8 cellular contexts compared by ENCODE assay signal in genomic region chr11:9601041-9601875, GRCh38. TPM values are rescaled to one million over a fixed set of nuclear protein-coding genes. Genes with fewer than 3 reads are reported as not detected.
DNase-seq lines count a peak whose midpoint lies in the region; ATAC-seq, FAIRE-seq and TF ChIP-seq lines count a peak whose summit lies in the region.

No MANE protein-coding gene starts in this region.

- DNase-seq in GM18507 (ENCODE audit: extremely low spot score, insufficient read length, low read depth) (peak; percentile 70), HFFc6 (peak; percentile 19), NAMALWA (ENCODE audit: low spot score) (peak; percentile 94), fibroblast of the aortic adventitia (ENCODE audit: low read depth) (peak; percentile 34), NCI-H1092 (lab: John Stamatoyannopoulos, UW) (no peak), COLO668 (lab: John Stamatoyannopoulos, UW; ENCODE audit: unreplicated experiment) (no peak)
- peak; percentile 93 for DNase-seq in activated CD8-positive, alpha-beta memory T cell treated with anti-CD3 and anti-CD28 coated beads, Interleukin-2, amount 10 ng/mL, durations not matched to agents 7 days and 5 days

- H3K27ac Mint-ChIP-seq in HFFc6, result peak overlapping the region; percentile 85
- peak overlapping the region; percentile 85 for H3K27ac Mint-ChIP-seq in activated CD8-positive, alpha-beta memory T cell treated with anti-CD3 and anti-CD28 coated beads, Interleukin-2, amount 10 ng/mL, durations not matched to agents 7 days and 5 days

- H3K9me3 Mint-ChIP-seq in HFFc6, result no peaks in the 10 kb centered on the region
- no peaks in the 10 kb centered on the region for H3K9me3 Mint-ChIP-seq in activated CD8-positive, alpha-beta memory T cell treated with anti-CD3 and anti-CD28 coated beads, Interleukin-2, amount 10 ng/mL, durations not matched to agents 7 days and 5 days (ENCODE audit: low read depth)

- peak overlapping the region; percentile 26 for H3K27ac ChIP-seq in skeletal muscle tissue (ENCODE audit: low read depth, low read length)

- no peaks in the 10 kb centered on the region for H3K27me3 ChIP-seq in skeletal muscle tissue (ENCODE audit: control insufficient read depth in 3 of 3, insufficient read depth in 3 of 3, low read length in 3 of 3)

- H3K9ac ChIP-seq in skeletal muscle tissue (ENCODE audit: low read depth in 1 of 3, low read length in 3 of 3), result no peak overlapping the region

- ATAC-seq in activated CD8-positive, alpha-beta memory T cell treated with anti-CD3 and anti-CD28 coated beads, Interleukin-2, amount 10 ng/mL, durations not matched to agents 7 days and 5 days, result peak; percentile 83

- peak overlapping the region; percentile 42; the same call in 1 of the 2 replicates for H3K4me3 Mint-ChIP-seq in HFFc6
- H3K4me3 Mint-ChIP-seq in activated CD8-positive, alpha-beta memory T cell treated with anti-CD3 and anti-CD28 coated beads, Interleukin-2, amount 10 ng/mL, durations not matched to agents 7 days and 5 days, result peak overlapping the region; percentile 66

- H3K36me3 Mint-ChIP-seq in HFFc6 (ENCODE audit: low read depth), result no peaks in the 10 kb centered on the region
- H3K36me3 Mint-ChIP-seq in activated CD8-positive, alpha-beta memory T cell treated with anti-CD3 and anti-CD28 coated beads, Interleukin-2, amount 10 ng/mL, durations not matched to agents 7 days and 5 days, result no peaks in the 10 kb centered on the region

- TF ChIP-seq CTCF in HFFc6 (IDR thresholded peaks at IDR 0.05), result no peak
- TF ChIP-seq CTCF in fibroblast of the aortic adventitia (IDR thresholded peaks at IDR 0.05; ENCODE audit: insufficient read depth, low read length), result no peak

- CTCF ChIA-PET in activated CD8-positive, alpha-beta memory T cell treated with anti-CD3 and anti-CD28 coated beads, Interleukin-2, amount 10 ng/mL, durations not matched to agents 7 days and 5 days (lab: Charles Lee), result interaction anchor here (0.7 to 5.1 kb wide), 11 partner anchors 12 to 323 kb away, joined by 3 to 53 read pairs (median 6); partner anchors contain the start of gene ZNF143

- FAIRE-seq in GM18507 (lab: Jason Lieb, UNC), result peak; percentile 99

- H3K36me3 ChIP-seq in skeletal muscle tissue (ENCODE audit: control insufficient read depth in 3 of 3, insufficient read depth in 3 of 3, low read length in 3 of 3), result no peaks in the 10 kb centered on the region

- H3K4me3 ChIP-seq in fibroblast of the aortic adventitia (ENCODE audit: low read depth, low read length), result no peak overlapping the region
- H3K4me3 ChIP-seq in skeletal muscle tissue (ENCODE audit: low read length in 3 of 3), result peak overlapping the region in 1 of 3 donors; percentile 49

- H3K9me3 ChIP-seq in skeletal muscle tissue (ENCODE audit: control insufficient read depth in 3 of 3, low read length in 3 of 3), result no peaks in the 10 kb centered on the region

- H3K4me1 ChIP-seq in skeletal muscle tissue (ENCODE audit: control insufficient read depth in 3 of 3, insufficient read depth in 3 of 3, low read length in 3 of 3), result peaks cover 3 to 9% (median 9%) of the 10 kb centered on the region in 3 donors

- no peaks in the 10 kb centered on the region; the same call in none of the 2 replicates for H3K27me3 Mint-ChIP-seq in HFFc6 (ENCODE audit: insufficient read depth)
- H3K27me3 Mint-ChIP-seq in activated CD8-positive, alpha-beta memory T cell treated with anti-CD3 and anti-CD28 coated beads, Interleukin-2, amount 10 ng/mL, durations not matched to agents 7 days and 5 days, result peaks cover 18% of the 10 kb centered on the region

- H3K4me1 Mint-ChIP-seq in HFFc6 (ENCODE audit: low read depth), result peaks cover 27% of the 10 kb centered on the region
- H3K4me1 Mint-ChIP-seq in activated CD8-positive, alpha-beta memory T cell treated with anti-CD3 and anti-CD28 coated beads, Interleukin-2, amount 10 ng/mL, durations not matched to agents 7 days and 5 days, result peaks cover 32% of the 10 kb centered on the region

RNA-seq across cellular contexts. Expression of gene WEE1, which starts 27.8 kb away (rescaled TPM):
- 10 to 100 TPM; 28.3 to 45.6 (median 39.4) TPM for total RNA-seq in HFFc6 (2021; fragmentation: NEBNext Ultra II Directional; extraction: Animal tissue kit (Norgen Biotek cat#: 25700))
- 10 to 100 TPM; 76.8 to 83.3 TPM for total RNA-seq in activated CD8-positive, alpha-beta memory T cell treated with anti-CD3 and anti-CD28 coated beads, Interleukin-2, amount 10 ng/mL, durations not matched to agents 7 days and 5 days
- total RNA-seq in fibroblast of the aortic adventitia (ENCODE audit: low replicate concordance) (26.3 and 51.1 TPM in 2 replicates), skeletal muscle tissue (20.4 TPM)

Comparison
In these comparisons a context has a peak if more than half of its experiments do, and no peak if none do; other contexts are left out.
1. DNase-seq: peak in GM18507 (single experiment), HFFc6 (single experiment), NAMALWA (single experiment), activated CD8-positive, alpha-beta memory T cell treated with anti-CD3 and anti-CD28 coated beads, Interleukin-2, amount 10 ng/mL, durations not matched to agents 7 days and 5 days (single experiment) and fibroblast of the aortic adventitia (single experiment); none in NCI-H1092 (single experiment) and COLO668 (single experiment).